In genomic region chr14:100557658-100558057, GRCh38 we compare ENCODE assay signal across 15 cellular contexts. TPM values are rescaled to one million over a fixed set of nuclear protein-coding genes. Genes with fewer than 3 reads are reported as not detected.
A peak's percentile ranks its signal among the peaks of the same experiment; 100 is the strongest.
DNase-seq lines count a peak whose midpoint lies in the region; ATAC-seq and TF ChIP-seq lines count a peak whose summit lies in the region.
"Had no signal": no experiment of that assay in that cellular context is flagged by ENCODE, and none has a peak within 500 bp of the region (broad histone marks: within the 10 kb centered on the region; RNA-seq: fewer than 3 reads in every experiment).

No MANE protein-coding gene starts in this region.

- H3K9ac ChIP-seq in mesenchymal stem cell (ENCODE audit: low read length), result no peak overlapping the region

- H2BK12ac ChIP-seq in mesenchymal stem cell (ENCODE audit: low read length in 2 of 2), result no peak overlapping the region

- no peak for TF ChIP-seq POLR2A in testis (IDR thresholded peaks at IDR 0.05)

- no peak overlapping the region for H2BK5ac ChIP-seq in mesenchymal stem cell (ENCODE audit: low read depth, low read length, poor library complexity, severe bottlenecking)

- DNase-seq in EH (ENCODE audit: low read depth), result peak; percentile 31
- peak; percentile 87 for DNase-seq in MV-4-11 (lab: John Stamatoyannopoulos, UW)
- DNase-seq in SHP77 treated with DMSO at 0.1 percent for 48 hours (lab: John Stamatoyannopoulos, UW), result peak; percentile 5
- DNase-seq in mesenchymal stem cell, result peak; percentile 17
- DNase-seq in testis, result no peak
- no peak for DNase-seq in DMS153 (lab: John Stamatoyannopoulos, UW)
- no peak for DNase-seq in left colon
- DNase-seq: naive thymus-derived CD8-positive, alpha-beta T cell; NCI-H1417 treated with DMSO at 0.1 percent for 48 hours; right lobe of liver had no signal

- H3K9me3 ChIP-seq in mesenchymal stem cell (ENCODE audit: control insufficient read depth, low read length), result no peaks in the 10 kb centered on the region
- no peaks in the 10 kb centered on the region for H3K9me3 ChIP-seq in testis
- H3K9me3 ChIP-seq: adrenal gland, right lobe of liver, thoracic aorta had no signal

- H4K8ac ChIP-seq in mesenchymal stem cell (ENCODE audit: low read length), result no peak overlapping the region

- H3K79me1 ChIP-seq in mesenchymal stem cell (replicated peaks; ENCODE audit: low read length, poor library complexity, severe bottlenecking), result peaks cover 23% of the 10 kb centered on the region

- no peak overlapping the region for H2BK120ac ChIP-seq in mesenchymal stem cell (ENCODE audit: low read depth, low read length)

- ATAC-seq in GM21825 (IDR thresholded peaks at IDR 0.05; ENCODE audit: unreplicated experiment) (no peak), left colon (no peak)
- ATAC-seq: naive thymus-derived CD8-positive, alpha-beta T cell had no signal

- H2AFZ ChIP-seq in mesenchymal stem cell (ENCODE audit: low read depth, low read length), result no peak overlapping the region
- H2AFZ ChIP-seq: GM23338 had no signal

- no peak overlapping the region for H4K91ac ChIP-seq in mesenchymal stem cell (ENCODE audit: low read length)

- whole genome bisulfite sequencing in mesenchymal stem cell, result 69% methylated on average over 11 of the region's 11 CpGs
- 82 to 84% methylated on average over 11 of the region's 11 CpGs for WGBS in testis, 2 donors

- H3K4me1 ChIP-seq in mesenchymal stem cell (ENCODE audit: control insufficient read depth, insufficient read depth, low read depth, low read length) (peaks cover 11% of the 10 kb centered on the region), testis (peaks cover 5% of the 10 kb centered on the region)
- H3K4me1 ChIP-seq: adrenal gland, right lobe of liver had no signal

- no peak overlapping the region for H2AK5ac ChIP-seq in mesenchymal stem cell (ENCODE audit: low read length, severe bottlenecking)

- H3K27me3 ChIP-seq in mesenchymal stem cell (ENCODE audit: control insufficient read depth in 1 of 2, insufficient read depth in 1 of 2, low read length in 2 of 2) (peaks cover 0 to 48% of the 10 kb centered on the region in 2 experiments), testis (no peaks in the 10 kb centered on the region)
- H3K27me3 ChIP-seq: adrenal gland, right lobe of liver had no signal

- H3K36me3 ChIP-seq in mesenchymal stem cell (ENCODE audit: control insufficient read depth in 1 of 2, insufficient read depth in 2 of 2, low read depth in 1 of 2, low read length in 2 of 2) (peaks cover 0 to 34% of the 10 kb centered on the region in 2 experiments), testis (ENCODE audit: low read depth, missing control alignments) (no peaks in the 10 kb centered on the region)
- H3K36me3 ChIP-seq: adrenal gland, right lobe of liver, thoracic aorta had no signal

- TF ChIP-seq CTCF in testis (IDR thresholded peaks at IDR 0.05), result no peak

- H3K23ac ChIP-seq in mesenchymal stem cell (ENCODE audit: low read length in 2 of 2), result no peak overlapping the region

- H3K4me2 ChIP-seq in mesenchymal stem cell (ENCODE audit: low read length, poor library complexity, severe bottlenecking), result no peak overlapping the region
- H3K4me2 ChIP-seq: GM23338 had no signal

- H3K27ac ChIP-seq in mesenchymal stem cell (ENCODE audit: low read length, poor library complexity, severe bottlenecking) (no peak overlapping the region), testis (no peak overlapping the region)
- H3K27ac ChIP-seq: adrenal gland, coronary artery, right lobe of liver, thoracic aorta had no signal

- H3K18ac ChIP-seq in mesenchymal stem cell (ENCODE audit: low read depth in 1 of 2, low read length in 2 of 2), result no peak overlapping the region

- no peak overlapping the region for H3K4ac ChIP-seq in mesenchymal stem cell (ENCODE audit: low read depth in 1 of 2, low read length in 2 of 2)

- H2BK15ac ChIP-seq in mesenchymal stem cell (ENCODE audit: low read depth, poor library complexity, severe bottlenecking), result no peak overlapping the region

- no peak overlapping the region for H3K14ac ChIP-seq in mesenchymal stem cell (ENCODE audit: low read length in 2 of 2)

- intact Hi-C loops in testis (cut with DNase I; ENCODE audit: low total_unique reads), result no loop called here
- intact Hi-C loops in left colon (cut with DNase I, micrococcal nuclease), result no loop called here

- H3K4me3 ChIP-seq in mesenchymal stem cell (ENCODE audit: insufficient read depth in 1 of 2, low read depth in 1 of 2, low read length in 2 of 2) (no peak overlapping the region), testis (no peak overlapping the region)
- H3K4me3 ChIP-seq: adrenal gland, coronary artery, GM23338, right lobe of liver, thoracic aorta had no signal

RNA-seq across cellular contexts. Expression of gene BEGAIN, which starts 29.6 kb away (rescaled TPM):
- polyA plus RNA-seq in mesenchymal stem cell (2013, experiment 1 of 2), result 0.15 TPM
- 0.11 TPM for polyA plus RNA-seq in mesenchymal stem cell (2013, experiment 2 of 2)
- total RNA-seq in testis (1 to 10 TPM; 6.9 to 7.6 TPM), left colon (1 to 10 TPM; 1.4 to 2.0 TPM)
- 4.5 TPM for polyA plus RNA-seq in testis (ENCODE audit: insufficient read depth, low read depth, low replicate concordance)

Comparison
In these comparisons a context has a peak if more than half of its experiments do, and no peak if none do; other contexts are left out.
1. DNase-seq: peak in EH (single experiment), MV-4-11 (single experiment), SHP77 treated with DMSO at 0.1 percent for 48 hours (single experiment) and mesenchymal stem cell (single experiment); none in testis (single experiment), DMS153 (single experiment) and left colon (0 of 2).